Comparison of ENCODE assay signal across 8 cellular contexts in genomic region chr1:11935040-11935378, GRCh38. TPM values are rescaled to one million over a fixed set of nuclear protein-coding genes. Genes with fewer than 3 reads are reported as not detected.
DNase-seq lines count a peak whose midpoint lies in the region; ATAC-seq and TF ChIP-seq lines count a peak whose summit lies in the region.

No MANE protein-coding gene starts in this region.

- H3K4me1 ChIP-seq in adrenal gland (replicated peaks in 1 of 2): peaks cover 15 to 23% of the 10 kb centered on the region in 2 donors
- H3K4me1 ChIP-seq in right lobe of liver: peaks cover 0 to 36% (median 7%) of the 10 kb centered on the region in 4 donors
- H3K4me1 ChIP-seq in upper lobe of left lung: peaks cover 36 to 49% (median 40%) of the 10 kb centered on the region in 4 donors

- no peak for TF ChIP-seq EP300 in upper lobe of left lung (IDR thresholded peaks at IDR 0.05)

- intact Hi-C loops in adrenal gland (cut with DNase I): no loop called here
- intact Hi-C loops in right lobe of liver (cut with DNase I): no loop called here

- H3K36me3 ChIP-seq in adrenal gland (replicated peaks in 1 of 2) (no peaks in the 10 kb centered on the region), right lobe of liver (peaks cover 0 to 5% (median 0%) of the 10 kb centered on the region in 4 donors), upper lobe of left lung (peaks cover 0 to 12% (median 2%) of the 10 kb centered on the region in 4 donors)

- H3K36me3 Mint-ChIP-seq in activated naive CD4-positive, alpha-beta T cell treated with anti-CD3 and anti-CD28 coated beads, Interleukin-2, amount 50 U/mL, for 24 hours: no peaks in the 10 kb centered on the region

- H3K27me3 Mint-ChIP-seq in activated naive CD4-positive, alpha-beta T cell treated with anti-CD3 and anti-CD28 coated beads, Interleukin-2, amount 50 U/mL, for 24 hours: no peaks in the 10 kb centered on the region

- no peaks in the 10 kb centered on the region for H3K9me3 Mint-ChIP-seq in activated naive CD4-positive, alpha-beta T cell treated with anti-CD3 and anti-CD28 coated beads, Interleukin-2, amount 50 U/mL, for 24 hours

- TF ChIP-seq CTCF in adrenal gland (IDR thresholded peaks at IDR 0.05) (no peak), right lobe of liver (IDR thresholded peaks at IDR 0.05) (no peak), upper lobe of left lung (IDR thresholded peaks at IDR 0.05) (no peak)

- WGBS in adrenal gland, 4 donors: 12 to 14% (median 13%) methylated on average over 3 of the region's 3 CpGs
- 0% methylated on average over 2 of the region's 3 CpGs for WGBS in right lobe of liver (ENCODE audit: insufficient coverage, low coverage, low lambda C conversion rate, missing lambda C conversion rate)
- WGBS in upper lobe of left lung, 2 donors: 7 to 8% methylated on average over 3 of the region's 3 CpGs

- peak overlapping the region in 3 of 4 donors; percentile 51 to 65 (median 51) for H3K4me3 ChIP-seq in adrenal gland
- H3K4me3 ChIP-seq in right lobe of liver: peak overlapping the region; percentile 67 to 80 (median 67)
- H3K4me3 ChIP-seq in upper lobe of left lung: peak overlapping the region; percentile 72 to 86 (median 76)

- H3K4me1 Mint-ChIP-seq in activated naive CD4-positive, alpha-beta T cell treated with anti-CD3 and anti-CD28 coated beads, Interleukin-2, amount 50 U/mL, for 24 hours: no peaks in the 10 kb centered on the region

- TF ChIP-seq POLR2A in adrenal gland (IDR thresholded peaks at IDR 0.05): no peak
- TF ChIP-seq POLR2A in right lobe of liver (IDR thresholded peaks at IDR 0.05): no peak
- no peak for TF ChIP-seq POLR2A in upper lobe of left lung (IDR thresholded peaks at IDR 0.05)

- peak overlapping the region; percentile 81 for H3K4me3 Mint-ChIP-seq in activated naive CD4-positive, alpha-beta T cell treated with anti-CD3 and anti-CD28 coated beads, Interleukin-2, amount 50 U/mL, for 24 hours

- H3K27me3 ChIP-seq in adrenal gland (no peaks in the 10 kb centered on the region), right lobe of liver (no peaks in the 10 kb centered on the region), upper lobe of left lung (no peaks in the 10 kb centered on the region)

- H3K27ac Mint-ChIP-seq in activated naive CD4-positive, alpha-beta T cell treated with anti-CD3 and anti-CD28 coated beads, Interleukin-2, amount 50 U/mL, for 24 hours: no peak overlapping the region

- DNase-seq in activated naive CD4-positive, alpha-beta T cell (lab: John Stamatoyannopoulos, UW): no peak
- no peak for DNase-seq in adrenal gland
- no peak for DNase-seq in right lobe of liver
- no peak for DNase-seq in upper lobe of left lung
- DNase-seq in COR-L47 (lab: John Stamatoyannopoulos, UW): no peak
- no peak for DNase-seq in HK-2 (ENCODE audit: unreplicated experiment)
- DNase-seq in NCI-H1105 treated with DMSO at 0.1 percent for 48 hours (lab: John Stamatoyannopoulos, UW): no peak

- ATAC-seq in right lobe of liver (peak in 3 of 4 donors; percentile 2 to 3 (median 3)), upper lobe of left lung (ENCODE audit: low FRiP score in 2 of 2) (no peak)

- H3K9me3 ChIP-seq in adrenal gland (replicated peaks in 1 of 3) (no peaks in the 10 kb centered on the region), right lobe of liver (no peaks in the 10 kb centered on the region), upper lobe of left lung (no peaks in the 10 kb centered on the region)

- H3K27ac ChIP-seq in adrenal gland (peak overlapping the region in 4 of 5 donors; percentile 76 to 88 (median 79)), right lobe of liver (peak overlapping the region; percentile 81 to 97 (median 91)), upper lobe of left lung (peak overlapping the region; percentile 76 to 93 (median 86))

RNA-seq across cellular contexts. Expression of gene PLOD1, which starts 0.5 kb away (rescaled TPM):
- 100 to 1,000 TPM in 4 of 8 donors, 10 to 100 TPM in 4; 62.4 to 133 (median 94.6) TPM for total RNA-seq in adrenal gland
- 10 to 100 TPM; 37.1 to 52.8 (median 49.1) TPM for polyA plus RNA-seq in adrenal gland
- 100 to 1,000 TPM in 2 of 6 experiments, 10 to 100 TPM in 4; 70.2 to 119 (median 93.8) TPM for total RNA-seq in right lobe of liver
- 10 to 100 TPM; 31.4 to 99.0 (median 52.8) TPM for total RNA-seq in upper lobe of left lung

RNA-seq across cellular contexts. Expression of gene KIAA2013, which starts 8.8 kb away (rescaled TPM):
- 100 to 1,000 TPM in 2 of 8 donors, 10 to 100 TPM in 6; 37.3 to 119 (median 70.5) TPM for total RNA-seq in adrenal gland
- 10 to 100 TPM; 15.2 to 25.8 (median 15.5) TPM for polyA plus RNA-seq in adrenal gland
- total RNA-seq in right lobe of liver: 10 to 100 TPM; 33.5 to 75.1 (median 43.0) TPM
- 10 to 100 TPM; 42.6 to 94.2 (median 58.7) TPM for total RNA-seq in upper lobe of left lung

RNA-seq across cellular contexts. Expression of gene MFN2, which starts 45.2 kb away (rescaled TPM):
- total RNA-seq in adrenal gland (100 to 1,000 TPM in 1 of 8 donors, 10 to 100 TPM in 7; 43.7 to 103 (median 63.8) TPM), right lobe of liver (10 to 100 TPM; 46.2 to 64.0 (median 61.7) TPM), upper lobe of left lung (10 to 100 TPM; 40.9 to 80.6 (median 71.0) TPM)
- 10 to 100 TPM; 26.6 to 70.5 (median 27.0) TPM for polyA plus RNA-seq in adrenal gland

Comparison
In these comparisons a context has a peak if more than half of its experiments do, and no peak if none do; other contexts are left out.
1. ATAC-seq: peak in right lobe of liver (3 of 4); none in upper lobe of left lung (0 of 2).
2. Peak in every context shown above with its lines, with median percentiles within 50 percentile points of each other: H3K27ac ChIP-seq and H3K4me3 ChIP-seq.